16 cellular contexts compared by ENCODE assay signal in the genomic region with DNA sequence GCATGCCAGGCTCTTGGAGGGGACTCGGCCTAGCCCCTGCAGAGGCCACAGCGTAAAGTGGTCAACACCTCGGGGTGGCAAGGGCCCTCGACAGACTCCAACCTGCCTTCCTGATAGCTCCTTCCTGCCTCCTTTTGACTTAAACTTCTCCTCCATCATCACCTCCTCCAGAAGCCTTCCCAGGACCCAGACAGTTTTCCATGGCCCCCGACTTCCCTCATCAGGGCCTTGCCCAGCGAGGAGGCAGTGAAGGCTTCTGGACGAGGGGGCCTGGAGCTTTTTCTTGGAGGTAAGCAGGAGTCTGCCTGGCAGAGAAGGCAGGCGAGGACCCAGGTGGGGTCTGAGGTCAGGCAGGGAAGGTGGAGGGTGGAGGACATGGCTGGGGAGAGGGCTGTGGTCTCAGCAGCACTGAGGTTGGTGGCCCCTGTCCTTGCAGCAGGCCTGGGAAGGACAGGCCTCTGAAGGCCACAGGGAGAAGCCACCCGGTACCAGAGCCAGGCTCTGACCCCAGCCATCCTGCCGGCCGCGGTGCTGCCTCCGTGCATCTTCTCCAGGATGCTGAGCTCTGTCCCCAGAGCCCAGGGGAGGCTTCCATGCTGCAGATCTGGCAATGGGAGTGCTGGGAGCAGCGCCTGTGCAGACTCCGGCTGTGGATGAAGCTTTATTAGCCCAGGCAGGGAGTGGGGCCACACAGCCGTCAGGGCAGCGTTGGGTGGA.
DNase-seq lines count a peak whose midpoint lies in the region; ATAC-seq and TF ChIP-seq lines count a peak whose summit lies in the region.
"Had no signal": no experiment of that assay in that cellular context is flagged by ENCODE, and none has a peak within 500 bp of the region (broad histone marks: within the 10 kb centered on the region; RNA-seq: fewer than 3 reads in every experiment).

No MANE protein-coding gene starts in this region.

- H2BK5ac ChIP-seq in trophoblast cell (ENCODE audit: low read depth, low read length, poor library complexity) = no peak overlapping the region

- peak overlapping the region; percentile 67 for H2BK12ac ChIP-seq in trophoblast cell (ENCODE audit: low read length)

- H3K79me2 ChIP-seq in trophoblast cell (ENCODE audit: control insufficient read depth, insufficient read depth, low read length, poor library complexity) = peaks cover 4% of the 10 kb centered on the region

- peak overlapping the region in 7 of 11 experiments; percentile 29 to 53 (median 43); a peak in 9 of 22 replicates for H3K4me2 ChIP-seq in BLaER1 treated with 17β-estradiol and CSF1 and Interleukin-3, amounts not matched to agents 10 nM and 100 nM
- no peak overlapping the region for H3K4me2 ChIP-seq in trophoblast cell (ENCODE audit: low read length)
- H3K4me2 ChIP-seq: A549 had no signal

- no peak overlapping the region for H2AFZ ChIP-seq in trophoblast cell (ENCODE audit: insufficient read depth, low read length, poor library complexity)

- H3K27ac ChIP-seq in BLaER1 treated with 17β-estradiol and CSF1 and Interleukin-3, amounts not matched to agents 10 nM and 100 nM = no peak overlapping the region
- H3K27ac ChIP-seq in VCaP (peak overlapping the region; percentile 72), left ventricle myocardium inferior (replicated peaks) (no peak overlapping the region), trophoblast cell (ENCODE audit: low read depth, low read length) (no peak overlapping the region), coronary artery (no peak overlapping the region)
- H3K27ac ChIP-seq: A549 had no signal

- H4K12ac ChIP-seq in trophoblast cell (ENCODE audit: low read depth, low read length) = no peak overlapping the region

- intact Hi-C loops in left ventricle myocardium inferior (cut with micrococcal nuclease) = no loop called here

- no peaks in the 10 kb centered on the region for H3K9me3 ChIP-seq in BLaER1 treated with 17β-estradiol and CSF1 and Interleukin-3, amounts not matched to agents 10 nM and 100 nM (replicated peaks in 1 of 11)
- H3K9me3 ChIP-seq in left ventricle myocardium inferior (replicated peaks) (no peaks in the 10 kb centered on the region), trophoblast cell (ENCODE audit: insufficient read depth, low read depth, low read length) (peaks cover 1% of the 10 kb centered on the region)
- H3K9me3 ChIP-seq: A549 had no signal

- peak overlapping the region; percentile 28 for H2AK5ac ChIP-seq in trophoblast cell (ENCODE audit: low read length)

- H3K9ac ChIP-seq in BLaER1 treated with 17β-estradiol and CSF1 and Interleukin-3, amounts not matched to agents 10 nM and 100 nM = no peak overlapping the region; a peak in 1 of 22 replicates
- no peak overlapping the region for H3K9ac ChIP-seq in trophoblast cell (ENCODE audit: low read length)

- no peak overlapping the region for H4K8ac ChIP-seq in trophoblast cell (ENCODE audit: low read depth, low read length)

- TF ChIP-seq CTCF in VCaP (conservative IDR thresholded peaks at IDR 0.05) (no peak), left ventricle myocardium inferior (IDR thresholded peaks at IDR 0.05; ENCODE audit: borderline replicate concordance) (no peak), coronary artery (IDR thresholded peaks at IDR 0.05) (no peak)

- H3K23ac ChIP-seq in trophoblast cell (ENCODE audit: low read length) = no peak overlapping the region

- no CpG with 5 or more reads among the region's 17 CpGs for WGBS in trophoblast cell (ENCODE audit: extremely low coverage, insufficient coverage, insufficient read length)

- H3K27me3 ChIP-seq in BLaER1 treated with 17β-estradiol and CSF1 and Interleukin-3, amounts not matched to agents 10 nM and 100 nM = peaks cover 16 to 49% (median 31%) of the 10 kb centered on the region in 11 experiments
- H3K27me3 ChIP-seq in left ventricle myocardium inferior (ENCODE audit: low read depth) = peaks cover 70% of the 10 kb centered on the region
- no peaks in the 10 kb centered on the region for H3K27me3 ChIP-seq in trophoblast cell (ENCODE audit: insufficient read depth, low read length)

- no peak overlapping the region for H2BK120ac ChIP-seq in trophoblast cell (ENCODE audit: insufficient read depth, low read length, poor library complexity)

- H3K4ac ChIP-seq in trophoblast cell (ENCODE audit: low read depth, low read length) = no peak overlapping the region

- peak overlapping the region; percentile 0 for H3K18ac ChIP-seq in trophoblast cell (ENCODE audit: low read length)

- peak; percentile 4 for DNase-seq in left ventricle myocardium inferior
- no peak for DNase-seq in trophoblast cell
- DNase-seq in coronary artery (ENCODE audit: low spot score) = no peak
- DNase-seq in DMS79 treated with DMSO at 0.1 percent for 48 hours (lab: John Stamatoyannopoulos, UW) = no peak
- no peak for DNase-seq in SHP77 treated with DMSO at 0.1 percent for 48 hours (lab: John Stamatoyannopoulos, UW)
- DNase-seq: CD4-positive, alpha-beta T cell; Karpas-422; MM.1S; NCI-H187; NCI-H446; NCI-H774 had no signal

- peak overlapping the region; percentile 73 for H4K91ac ChIP-seq in trophoblast cell (ENCODE audit: low read depth, low read length)

- no peak for ATAC-seq in GM18511 (IDR thresholded peaks at IDR 0.05; ENCODE audit: unreplicated experiment)
- ATAC-seq: A549, Panc1 had no signal

- H4K20me1 ChIP-seq in BLaER1 treated with 17β-estradiol and CSF1 and Interleukin-3, amounts not matched to agents 10 nM and 100 nM = peaks cover 0 to 37% (median 11%) of the 10 kb centered on the region in 11 experiments; a peak in 15 of 22 replicates

- peaks cover 12 to 33% (median 30%) of the 10 kb centered on the region in 10 experiments for H3K4me1 ChIP-seq in BLaER1 treated with 17β-estradiol and CSF1 and Interleukin-3, amounts not matched to agents 10 nM and 100 nM
- H3K4me1 ChIP-seq in left ventricle myocardium inferior = no peaks in the 10 kb centered on the region
- peaks cover 18 to 22% of the 10 kb centered on the region in 2 experiments for H3K4me1 ChIP-seq in trophoblast cell (ENCODE audit: control insufficient read depth in 1 of 2, insufficient read depth in 2 of 2, low read length in 2 of 2)

- no peak overlapping the region for H3K4me3 ChIP-seq in BLaER1 treated with 17β-estradiol and CSF1 and Interleukin-3, amounts not matched to agents 10 nM and 100 nM
- H3K4me3 ChIP-seq in left ventricle myocardium inferior (no peak overlapping the region), trophoblast cell (ENCODE audit: low read depth, low read length) (no peak overlapping the region), coronary artery (no peak overlapping the region)
- H3K4me3 ChIP-seq: A549 had no signal

- peak overlapping the region; percentile 9 for H3K14ac ChIP-seq in trophoblast cell (ENCODE audit: low read length)

- H3K36me3 ChIP-seq in BLaER1 treated with 17β-estradiol and CSF1 and Interleukin-3, amounts not matched to agents 10 nM and 100 nM = no peaks in the 10 kb centered on the region
- H3K36me3 ChIP-seq in left ventricle myocardium inferior (no peaks in the 10 kb centered on the region), trophoblast cell (ENCODE audit: control insufficient read depth in 1 of 2, insufficient read depth in 2 of 2, low read length in 2 of 2) (no peaks in the 10 kb centered on the region)

- H3K79me1 ChIP-seq in trophoblast cell (ENCODE audit: low read length) = peaks cover 15% of the 10 kb centered on the region
